In the genomic region with DNA sequence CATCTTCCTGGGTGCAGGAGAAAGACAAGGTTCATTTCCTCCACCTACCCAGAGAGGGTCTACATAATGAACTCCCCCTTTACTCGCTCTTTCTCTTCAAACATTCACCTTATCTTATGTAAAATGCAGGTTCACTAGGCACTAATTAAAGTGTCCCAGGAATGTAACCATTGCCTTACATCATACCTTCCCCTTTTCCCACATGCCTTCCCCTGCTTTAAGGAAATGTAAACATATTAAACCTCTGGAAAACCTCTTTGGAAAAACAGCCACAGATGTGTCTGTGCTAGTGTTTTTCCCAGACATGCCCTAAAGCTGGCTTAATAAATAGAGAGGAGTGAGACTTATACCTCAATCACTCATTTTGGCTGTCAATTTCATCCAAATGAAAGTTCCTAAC, we compare ENCODE assay signal across 1 cellular context.
A peak's percentile ranks its signal among the peaks of the same experiment; 100 is the strongest.
TF ChIP-seq lines count a peak whose summit lies in the region.

No MANE protein-coding gene starts in this region.

TF ChIP-seq in HepG2, 621 proteins besides CTCF, POLR2A, EP300 and RAD21 (continued from another document):
- no peak for TF ChIP-seq ZNF18 (CRISPR knock-in tag; IDR thresholded peaks at IDR 0.05; ENCODE audit: insufficient replicate concordance)
- no peak for TF ChIP-seq TERF1 (CRISPR knock-in tag; IDR thresholded peaks at IDR 0.05)
- TF ChIP-seq XBP1 (CRISPR knock-in tag; IDR thresholded peaks at IDR 0.05), result no peak
- TF ChIP-seq SAP130 (CRISPR knock-in tag; IDR thresholded peaks at IDR 0.05; ENCODE audit: low read depth), result no peak
- no peak for TF ChIP-seq ZNF839 (CRISPR knock-in tag; IDR thresholded peaks at IDR 0.05; ENCODE audit: borderline replicate concordance)
- TF ChIP-seq RXRB (CRISPR knock-in tag; IDR thresholded peaks at IDR 0.05; ENCODE audit: borderline replicate concordance), result peak; percentile 36; the same call in 1 of the 2 replicates
- no peak for TF ChIP-seq ATF6 (CRISPR knock-in tag; conservative IDR thresholded peaks at IDR 0.05)
- no peak for TF ChIP-seq TEAD2 (CRISPR knock-in tag; IDR thresholded peaks at IDR 0.05)
- no peak for TF ChIP-seq ZNF280B (CRISPR knock-in tag; IDR thresholded peaks at IDR 0.05; ENCODE audit: borderline replicate concordance)
- TF ChIP-seq ZNF75D (CRISPR knock-in tag; IDR thresholded peaks at IDR 0.05; ENCODE audit: borderline replicate concordance), result no peak
- no peak for TF ChIP-seq SP2 (CRISPR knock-in tag; IDR thresholded peaks at IDR 0.05)
- peak; percentile 41; the same call in 1 of the 2 replicates for TF ChIP-seq GATAD2A (CRISPR knock-in tag; IDR thresholded peaks at IDR 0.05)
- no peak for TF ChIP-seq ZMYM4 (CRISPR knock-in tag; IDR thresholded peaks at IDR 0.05)
- peak; percentile 38; the same call in 1 of the 2 replicates for TF ChIP-seq KAT8 (CRISPR knock-in tag; IDR thresholded peaks at IDR 0.05)
- no peak for TF ChIP-seq MYC (CRISPR knock-in tag; IDR thresholded peaks at IDR 0.05; ENCODE audit: borderline replicate concordance)
- TF ChIP-seq, protein P1, sequence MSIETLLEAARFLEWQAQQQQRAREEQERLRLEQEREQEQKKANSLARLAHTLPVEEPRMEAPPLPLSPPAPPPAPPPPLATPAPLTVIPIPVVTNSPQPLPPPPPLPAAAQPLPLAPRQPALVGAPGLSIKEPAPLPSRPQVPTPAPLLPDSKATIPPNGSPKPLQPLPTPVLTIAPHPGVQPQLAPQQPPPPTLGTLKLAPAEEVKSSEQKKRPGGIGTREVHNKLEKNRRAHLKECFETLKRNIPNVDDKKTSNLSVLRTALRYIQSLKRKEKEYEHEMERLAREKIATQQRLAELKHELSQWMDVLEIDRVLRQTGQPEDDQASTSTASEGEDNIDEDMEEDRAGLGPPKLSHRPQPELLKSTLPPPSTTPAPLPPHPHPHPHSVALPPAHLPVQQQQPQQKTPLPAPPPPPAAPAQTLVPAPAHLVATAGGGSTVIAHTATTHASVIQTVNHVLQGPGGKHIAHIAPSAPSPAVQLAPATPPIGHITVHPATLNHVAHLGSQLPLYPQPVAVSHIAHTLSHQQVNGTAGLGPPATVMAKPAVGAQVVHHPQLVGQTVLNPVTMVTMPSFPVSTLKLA (IDR thresholded peaks at IDR 0.05), result no peak
- TF ChIP-seq ZNF609 (CRISPR knock-in tag; IDR thresholded peaks at IDR 0.05; ENCODE audit: borderline replicate concordance), result no peak
- TF ChIP-seq ZSCAN31 (CRISPR knock-in tag; IDR thresholded peaks at IDR 0.05; ENCODE audit: low read depth), result no peak
